In genomic region chr2:100781009-100781325, GRCh38 we compare ENCODE assay signal across 1 cellular context.
A peak's percentile ranks its signal among the peaks of the same experiment; 100 is the strongest.
TF ChIP-seq lines count a peak whose summit lies in the region.

No MANE protein-coding gene starts in this region.

TF ChIP-seq in HepG2, 621 proteins besides CTCF, POLR2A, EP300 and RAD21 (continued from another document and continues in another):
- TF ChIP-seq, protein P1, sequence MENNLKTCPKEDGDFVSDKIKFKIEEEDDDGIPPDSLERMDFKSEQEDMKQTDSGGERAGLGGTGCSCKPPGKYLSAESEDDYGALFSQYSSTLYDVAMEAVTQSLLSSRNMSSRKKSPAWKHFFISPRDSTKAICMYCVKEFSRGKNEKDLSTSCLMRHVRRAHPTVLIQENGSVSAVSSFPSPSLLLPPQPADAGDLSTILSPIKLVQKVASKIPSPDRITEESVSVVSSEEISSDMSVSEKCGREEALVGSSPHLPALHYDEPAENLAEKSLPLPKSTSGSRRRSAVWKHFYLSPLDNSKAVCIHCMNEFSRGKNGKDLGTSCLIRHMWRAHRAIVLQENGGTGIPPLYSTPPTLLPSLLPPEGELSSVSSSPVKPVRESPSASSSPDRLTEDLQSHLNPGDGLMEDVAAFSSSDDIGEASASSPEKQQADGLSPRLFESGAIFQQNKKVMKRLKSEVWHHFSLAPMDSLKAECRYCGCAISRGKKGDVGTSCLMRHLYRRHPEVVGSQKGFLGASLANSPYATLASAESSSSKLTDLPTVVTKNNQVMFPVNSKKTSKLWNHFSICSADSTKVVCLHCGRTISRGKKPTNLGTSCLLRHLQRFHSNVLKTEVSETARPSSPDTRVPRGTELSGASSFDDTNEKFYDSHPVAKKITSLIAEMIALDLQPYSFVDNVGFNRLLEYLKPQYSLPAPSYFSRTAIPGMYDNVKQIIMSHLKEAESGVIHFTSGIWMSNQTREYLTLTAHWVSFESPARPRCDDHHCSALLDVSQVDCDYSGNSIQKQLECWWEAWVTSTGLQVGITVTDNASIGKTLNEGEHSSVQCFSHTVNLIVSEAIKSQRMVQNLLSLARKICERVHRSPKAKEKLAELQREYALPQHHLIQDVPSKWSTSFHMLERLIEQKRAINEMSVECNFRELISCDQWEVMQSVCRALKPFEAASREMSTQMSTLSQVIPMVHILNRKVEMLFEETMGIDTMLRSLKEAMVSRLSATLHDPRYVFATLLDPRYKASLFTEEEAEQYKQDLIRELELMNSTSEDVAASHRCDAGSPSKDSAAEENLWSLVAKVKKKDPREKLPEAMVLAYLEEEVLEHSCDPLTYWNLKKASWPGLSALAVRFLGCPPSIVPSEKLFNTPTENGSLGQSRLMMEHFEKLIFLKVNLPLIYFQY (CRISPR knock-in tag; IDR thresholded peaks at IDR 0.05; ENCODE audit: borderline replicate concordance), result peak; percentile 4; the same call in 1 of the 2 replicates
- no peak for TF ChIP-seq ZNF362 (CRISPR knock-in tag; IDR thresholded peaks at IDR 0.05; ENCODE audit: borderline replicate concordance)
- no peak for TF ChIP-seq RAD51 (IDR thresholded peaks at IDR 0.05; ENCODE audit: borderline replicate concordance)
- TF ChIP-seq SRSF9 (IDR thresholded peaks at IDR 0.05; ENCODE audit: borderline replicate concordance, insufficient read depth, low read depth, low read length, poor library complexity, severe bottlenecking), result no peak
- TF ChIP-seq ZNF44 (CRISPR knock-in tag; IDR thresholded peaks at IDR 0.05), result no peak
- TF ChIP-seq ZNF781 (CRISPR knock-in tag; IDR thresholded peaks at IDR 0.05; ENCODE audit: borderline replicate concordance, not compliant biosample characterization), result no peak
- TF ChIP-seq CHD4 (IDR thresholded peaks at IDR 0.05; ENCODE audit: borderline replicate concordance, low read length), result 0 out of 2 replicates have a peak, but pooled peaks have one; percentile 41
- TF ChIP-seq, protein P2, sequence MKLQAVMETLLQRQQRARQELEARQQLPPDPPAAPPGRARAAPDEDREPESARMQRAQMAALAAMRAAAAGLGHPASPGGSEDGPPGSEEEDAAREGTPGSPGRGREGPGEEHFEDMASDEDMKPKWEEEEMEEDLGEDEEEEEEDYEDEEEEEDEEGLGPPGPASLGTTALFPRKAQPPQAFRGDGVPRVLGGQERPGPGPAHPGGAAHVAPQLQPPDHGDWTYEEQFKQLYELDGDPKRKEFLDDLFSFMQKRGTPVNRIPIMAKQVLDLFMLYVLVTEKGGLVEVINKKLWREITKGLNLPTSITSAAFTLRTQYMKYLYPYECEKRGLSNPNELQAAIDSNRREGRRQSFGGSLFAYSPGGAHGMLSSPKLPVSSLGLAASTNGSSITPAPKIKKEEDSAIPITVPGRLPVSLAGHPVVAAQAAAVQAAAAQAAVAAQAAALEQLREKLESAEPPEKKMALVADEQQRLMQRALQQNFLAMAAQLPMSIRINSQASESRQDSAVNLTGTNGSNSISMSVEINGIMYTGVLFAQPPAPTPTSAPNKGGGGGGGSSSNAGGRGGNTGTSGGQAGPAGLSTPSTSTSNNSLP (IDR thresholded peaks at IDR 0.05; ENCODE audit: low read depth, low read length), result no peak
- TF ChIP-seq RBM39 (IDR thresholded peaks at IDR 0.05; ENCODE audit: low read depth, low read length, poor library complexity, severe bottlenecking), result no peak
- TF ChIP-seq ZNF263 (CRISPR knock-in tag; IDR thresholded peaks at IDR 0.05), result no peak
- TF ChIP-seq, protein P3, sequence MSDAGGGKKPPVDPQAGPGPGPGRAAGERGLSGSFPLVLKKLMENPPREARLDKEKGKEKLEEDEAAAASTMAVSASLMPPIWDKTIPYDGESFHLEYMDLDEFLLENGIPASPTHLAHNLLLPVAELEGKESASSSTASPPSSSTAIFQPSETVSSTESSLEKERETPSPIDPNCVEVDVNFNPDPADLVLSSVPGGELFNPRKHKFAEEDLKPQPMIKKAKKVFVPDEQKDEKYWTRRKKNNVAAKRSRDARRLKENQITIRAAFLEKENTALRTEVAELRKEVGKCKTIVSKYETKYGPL (CRISPR knock-in tag; IDR thresholded peaks at IDR 0.05), result peak; percentile 88
- no peak for TF ChIP-seq ZKSCAN5 (CRISPR knock-in tag; IDR thresholded peaks at IDR 0.05)
- TF ChIP-seq, protein P4, sequence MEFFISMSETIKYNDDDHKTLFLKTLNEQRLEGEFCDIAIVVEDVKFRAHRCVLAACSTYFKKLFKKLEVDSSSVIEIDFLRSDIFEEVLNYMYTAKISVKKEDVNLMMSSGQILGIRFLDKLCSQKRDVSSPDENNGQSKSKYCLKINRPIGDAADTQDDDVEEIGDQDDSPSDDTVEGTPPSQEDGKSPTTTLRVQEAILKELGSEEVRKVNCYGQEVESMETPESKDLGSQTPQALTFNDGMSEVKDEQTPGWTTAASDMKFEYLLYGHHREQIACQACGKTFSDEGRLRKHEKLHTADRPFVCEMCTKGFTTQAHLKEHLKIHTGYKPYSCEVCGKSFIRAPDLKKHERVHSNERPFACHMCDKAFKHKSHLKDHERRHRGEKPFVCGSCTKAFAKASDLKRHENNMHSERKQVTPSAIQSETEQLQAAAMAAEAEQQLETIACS (CRISPR knock-in tag; IDR thresholded peaks at IDR 0.05), result no peak
- TF ChIP-seq, protein P5, sequence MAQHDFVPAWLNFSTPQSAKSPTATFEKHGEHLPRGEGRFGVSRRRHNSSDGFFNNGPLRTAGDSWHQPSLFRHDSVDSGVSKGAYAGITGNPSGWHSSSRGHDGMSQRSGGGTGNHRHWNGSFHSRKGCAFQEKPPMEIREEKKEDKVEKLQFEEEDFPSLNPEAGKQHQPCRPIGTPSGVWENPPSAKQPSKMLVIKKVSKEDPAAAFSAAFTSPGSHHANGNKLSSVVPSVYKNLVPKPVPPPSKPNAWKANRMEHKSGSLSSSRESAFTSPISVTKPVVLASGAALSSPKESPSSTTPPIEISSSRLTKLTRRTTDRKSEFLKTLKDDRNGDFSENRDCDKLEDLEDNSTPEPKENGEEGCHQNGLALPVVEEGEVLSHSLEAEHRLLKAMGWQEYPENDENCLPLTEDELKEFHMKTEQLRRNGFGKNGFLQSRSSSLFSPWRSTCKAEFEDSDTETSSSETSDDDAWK (CRISPR knock-in tag; IDR thresholded peaks at IDR 0.05), result no peak
- TF ChIP-seq GTF2F1 (IDR thresholded peaks at IDR 0.05; ENCODE audit: low read length), result no peak
- no peak for TF ChIP-seq ZSCAN9 (CRISPR knock-in tag; IDR thresholded peaks at IDR 0.05; ENCODE audit: borderline replicate concordance)
- no peak for TF ChIP-seq ONECUT2 (CRISPR knock-in tag; IDR thresholded peaks at IDR 0.05)
- no peak for TF ChIP-seq ZSCAN30 (CRISPR knock-in tag; IDR thresholded peaks at IDR 0.05)
- peak; percentile 84; the same call in 1 of the 2 replicates for TF ChIP-seq ZNF337 (CRISPR knock-in tag; IDR thresholded peaks at IDR 0.05; ENCODE audit: borderline replicate concordance, low read depth)
- TF ChIP-seq, protein P6, sequence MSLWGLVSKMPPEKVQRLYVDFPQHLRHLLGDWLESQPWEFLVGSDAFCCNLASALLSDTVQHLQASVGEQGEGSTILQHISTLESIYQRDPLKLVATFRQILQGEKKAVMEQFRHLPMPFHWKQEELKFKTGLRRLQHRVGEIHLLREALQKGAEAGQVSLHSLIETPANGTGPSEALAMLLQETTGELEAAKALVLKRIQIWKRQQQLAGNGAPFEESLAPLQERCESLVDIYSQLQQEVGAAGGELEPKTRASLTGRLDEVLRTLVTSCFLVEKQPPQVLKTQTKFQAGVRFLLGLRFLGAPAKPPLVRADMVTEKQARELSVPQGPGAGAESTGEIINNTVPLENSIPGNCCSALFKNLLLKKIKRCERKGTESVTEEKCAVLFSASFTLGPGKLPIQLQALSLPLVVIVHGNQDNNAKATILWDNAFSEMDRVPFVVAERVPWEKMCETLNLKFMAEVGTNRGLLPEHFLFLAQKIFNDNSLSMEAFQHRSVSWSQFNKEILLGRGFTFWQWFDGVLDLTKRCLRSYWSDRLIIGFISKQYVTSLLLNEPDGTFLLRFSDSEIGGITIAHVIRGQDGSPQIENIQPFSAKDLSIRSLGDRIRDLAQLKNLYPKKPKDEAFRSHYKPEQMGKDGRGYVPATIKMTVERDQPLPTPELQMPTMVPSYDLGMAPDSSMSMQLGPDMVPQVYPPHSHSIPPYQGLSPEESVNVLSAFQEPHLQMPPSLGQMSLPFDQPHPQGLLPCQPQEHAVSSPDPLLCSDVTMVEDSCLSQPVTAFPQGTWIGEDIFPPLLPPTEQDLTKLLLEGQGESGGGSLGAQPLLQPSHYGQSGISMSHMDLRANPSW (CRISPR knock-in tag; IDR thresholded peaks at IDR 0.05; ENCODE audit: borderline replicate concordance), result peak; percentile 64; the same call in 1 of the 2 replicates
- TF ChIP-seq MAFF (IDR thresholded peaks at IDR 0.05; ENCODE audit: low read depth, low read length), result no peak
- 0 out of 2 replicates have a peak, but pooled peaks have one; percentile 27 for TF ChIP-seq ZNF709 (CRISPR knock-in tag; IDR thresholded peaks at IDR 0.05)
- TF ChIP-seq BCLAF1 (IDR thresholded peaks at IDR 0.05), result no peak
- TF ChIP-seq THYN1 (CRISPR knock-in tag; IDR thresholded peaks at IDR 0.05; ENCODE audit: borderline replicate concordance, low read depth), result no peak
- TF ChIP-seq MTF2 (CRISPR knock-in tag; IDR thresholded peaks at IDR 0.05; ENCODE audit: borderline replicate concordance), result no peak; the same call in 1 of the 2 replicates
- TF ChIP-seq ISX (CRISPR knock-in tag; conservative IDR thresholded peaks at IDR 0.05), result no peak
- no peak for TF ChIP-seq FOXK1 (CRISPR knock-in tag; IDR thresholded peaks at IDR 0.05; ENCODE audit: borderline replicate concordance, low read depth)
- no peak for TF ChIP-seq ZBTB8A (CRISPR knock-in tag; IDR thresholded peaks at IDR 0.05; ENCODE audit: borderline replicate concordance, low read depth)
- TF ChIP-seq PITX1 (CRISPR knock-in tag; IDR thresholded peaks at IDR 0.05), result no peak
- TF ChIP-seq, protein P7, sequence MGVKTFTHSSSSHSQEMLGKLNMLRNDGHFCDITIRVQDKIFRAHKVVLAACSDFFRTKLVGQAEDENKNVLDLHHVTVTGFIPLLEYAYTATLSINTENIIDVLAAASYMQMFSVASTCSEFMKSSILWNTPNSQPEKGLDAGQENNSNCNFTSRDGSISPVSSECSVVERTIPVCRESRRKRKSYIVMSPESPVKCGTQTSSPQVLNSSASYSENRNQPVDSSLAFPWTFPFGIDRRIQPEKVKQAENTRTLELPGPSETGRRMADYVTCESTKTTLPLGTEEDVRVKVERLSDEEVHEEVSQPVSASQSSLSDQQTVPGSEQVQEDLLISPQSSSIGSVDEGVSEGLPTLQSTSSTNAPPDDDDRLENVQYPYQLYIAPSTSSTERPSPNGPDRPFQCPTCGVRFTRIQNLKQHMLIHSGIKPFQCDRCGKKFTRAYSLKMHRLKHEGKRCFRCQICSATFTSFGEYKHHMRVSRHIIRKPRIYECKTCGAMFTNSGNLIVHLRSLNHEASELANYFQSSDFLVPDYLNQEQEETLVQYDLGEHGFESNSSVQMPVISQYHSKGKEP (CRISPR knock-in tag; IDR thresholded peaks at IDR 0.05), result no peak
- no peak for TF ChIP-seq ZNF710 (CRISPR knock-in tag; IDR thresholded peaks at IDR 0.05; ENCODE audit: borderline replicate concordance)
- TF ChIP-seq ZNF503 (CRISPR knock-in tag; IDR thresholded peaks at IDR 0.05), result no peak
- no peak for TF ChIP-seq SATB2 (CRISPR knock-in tag; IDR thresholded peaks at IDR 0.05)
- no peak for TF ChIP-seq ZNF3 (CRISPR knock-in tag; IDR thresholded peaks at IDR 0.05)
- no peak for TF ChIP-seq MXI1 (IDR thresholded peaks at IDR 0.05; ENCODE audit: borderline replicate concordance, low read depth, low read length)
- TF ChIP-seq SIN3A (IDR thresholded peaks at IDR 0.05; ENCODE audit: borderline replicate concordance, low read depth, low read length), result 0 out of 2 replicates have a peak, but pooled peaks have one; percentile 47
